In the genomic region with DNA sequence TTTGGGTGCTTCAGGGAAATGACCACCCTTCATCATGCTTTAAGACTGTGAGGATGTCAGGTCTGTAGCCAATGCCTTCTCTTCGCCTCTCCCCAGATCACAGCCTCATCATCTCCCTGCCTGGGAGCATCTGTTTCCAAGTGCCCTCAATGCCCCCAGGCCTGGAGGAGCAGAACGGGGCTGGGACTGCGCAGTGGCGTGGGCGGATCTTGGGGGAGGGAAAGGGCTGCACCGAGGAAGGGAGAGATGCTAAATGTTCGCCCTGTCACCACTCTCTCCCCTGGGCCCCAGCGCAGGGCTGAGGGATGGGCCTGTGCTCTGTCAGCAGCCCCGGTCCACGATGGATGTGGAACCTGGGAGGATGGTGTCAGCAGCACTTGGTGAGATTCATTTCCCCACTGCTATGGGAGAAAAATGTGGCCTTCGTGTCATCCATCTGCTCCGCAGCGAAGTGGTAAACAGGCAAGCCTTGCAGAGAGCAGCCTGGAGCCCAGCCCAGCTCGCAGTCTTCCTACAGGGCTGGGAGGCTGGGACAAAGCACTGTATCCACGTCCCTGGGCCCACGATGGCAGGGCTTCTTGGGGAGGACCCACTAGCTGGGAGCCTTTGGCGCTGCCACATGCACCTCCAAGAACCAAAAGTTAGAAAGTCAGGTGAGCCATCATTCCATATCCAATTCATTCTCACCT, we compare ENCODE assay signal across 25 cellular contexts.
"Had no signal": no experiment of that assay in that cellular context is flagged by ENCODE, and none has a peak within 500 bp of the region (broad histone marks: within the 10 kb centered on the region; RNA-seq: fewer than 3 reads in every experiment).

No MANE protein-coding gene starts in this region.

- H3K9ac ChIP-seq: parathyroid adenoma had no signal

- H3K79me2 ChIP-seq: parathyroid adenoma had no signal

- H3K4me1 Mint-ChIP-seq: activated CD4-positive, alpha-beta T cell treated with anti-CD3 and anti-CD28 coated beads, Interleukin-2, amount 10 ng/mL, durations not matched to agents 24 days and 14 days; activated naive CD4-positive, alpha-beta T cell treated with anti-CD3 and anti-CD28 coated beads, Interleukin-2, amount 10 ng/mL, durations not matched to agents 7 days and 5 days had no signal

- H3K36me3 Mint-ChIP-seq: activated CD4-positive, alpha-beta memory T cell treated with anti-CD3 and anti-CD28 coated beads for 36 hours; activated naive CD4-positive, alpha-beta T cell treated with anti-CD3 and anti-CD28 coated beads, Interleukin-2, amount 10 ng/mL, durations not matched to agents 7 days and 5 days; stimulated activated naive B cell treated with anti-CD40 and anti-IgM and Interleukin-4, amounts not matched to agents 10 μg/mL and 1 μg/mL and 100 μg/mL, for 72 hours had no signal

- H2AFZ ChIP-seq: parathyroid adenoma had no signal

- H3K27ac ChIP-seq: brain microvascular endothelial cell, heart left ventricle, parathyroid adenoma, psoas muscle, stomach, tibial artery, upper lobe of right lung had no signal

- H3K4me1 ChIP-seq: parathyroid adenoma, psoas muscle, stomach, tibial artery, upper lobe of right lung had no signal

- H3K27ac Mint-ChIP-seq: activated CD4-positive, alpha-beta memory T cell treated with anti-CD3 and anti-CD28 coated beads for 36 hours; activated CD4-positive, alpha-beta T cell treated with anti-CD3 and anti-CD28 coated beads, Interleukin-2, amount 10 ng/mL, durations not matched to agents 24 days and 14 days; activated naive CD4-positive, alpha-beta T cell treated with anti-CD3 and anti-CD28 coated beads, Interleukin-2, amount 10 ng/mL, durations not matched to agents 7 days and 5 days; activated T-helper 1 cell treated with anti-CD3 and anti-CD28 coated beads, Interleukin-12 subunit alpha, Interleukin-12 subunit beta, Interleukin-2, Interleukin-4 antibody, amounts not matched to agents 30 ng/mL and 10 ng/mL and 1 ng/mL, durations not matched to agents 14 hours and 24 hours and 36 hours; stimulated activated naive B cell treated with anti-CD40 and anti-IgM and Interleukin-4, amounts not matched to agents 10 μg/mL and 1 μg/mL and 100 μg/mL, for 72 hours had no signal

- H3K27me3 ChIP-seq: brain microvascular endothelial cell had no signal

- H3K4me3 ChIP-seq: heart left ventricle, psoas muscle, smooth muscle cell, stomach, tibial artery, upper lobe of right lung had no signal

- H3K9me3 Mint-ChIP-seq: activated CD4-positive, alpha-beta memory T cell treated with anti-CD3 and anti-CD28 coated beads for 36 hours; activated CD4-positive, alpha-beta T cell treated with anti-CD3 and anti-CD28 coated beads, Interleukin-2, amount 10 ng/mL, durations not matched to agents 24 days and 14 days; activated naive CD4-positive, alpha-beta T cell treated with anti-CD3 and anti-CD28 coated beads, Interleukin-2, amount 10 ng/mL, durations not matched to agents 7 days and 5 days; activated T-helper 1 cell treated with anti-CD3 and anti-CD28 coated beads, Interleukin-12 subunit alpha, Interleukin-12 subunit beta, Interleukin-2, Interleukin-4 antibody, amounts not matched to agents 30 ng/mL and 10 ng/mL and 1 ng/mL, durations not matched to agents 14 hours and 24 hours and 36 hours; stimulated activated naive B cell treated with anti-CD40 and anti-IgM and Interleukin-4, amounts not matched to agents 10 μg/mL and 1 μg/mL and 100 μg/mL, for 72 hours had no signal

- H3K9me3 ChIP-seq: heart left ventricle, psoas muscle, stomach, tibial artery, upper lobe of right lung had no signal

- DNase-seq: activated CD4-positive, alpha-beta memory T cell treated with anti-CD3 and anti-CD28 coated beads for 36 hours; activated CD4-positive, alpha-beta T cell treated with anti-CD3 and anti-CD28 coated beads, Interleukin-2, amount 10 ng/mL, durations not matched to agents 24 days and 14 days; activated CD4-positive, CD25-positive, alpha-beta regulatory T cell treated with anti-CD3 and anti-CD28 coated beads, Interleukin-2, amount 50 U/mL, for 72 hours; activated CD8-positive, alpha-beta memory T cell treated with anti-CD3 and anti-CD28 coated beads, Interleukin-2, amount 50 U/mL, for 4 hours; activated gamma-delta T cell; activated naive CD4-positive, alpha-beta T cell treated with anti-CD3 and anti-CD28 coated beads, Interleukin-2, amount 10 ng/mL, durations not matched to agents 7 days and 5 days; activated T-cell treated with anti-CD3 and anti-CD28 coated beads, Interleukin-2, amount 50 U/mL, for 1 hour; amniotic stem cell; brain microvascular endothelial cell; foreskin fibroblast; heart left ventricle; left ventricle myocardium superior; mammary epithelial cell; occipital lobe; psoas muscle; stimulated activated CD4-positive, alpha-beta T cell treated with anti-CD3 and anti-CD28 coated beads, Interleukin-15, amount 100 ng/mL, for 24 hours; stimulated activated CD4-positive, alpha-beta T cell treated with anti-CD3 and anti-CD28 coated beads, Interleukin-2, amount 100 ng/mL, for 24 hours; stimulated activated naive B cell treated with anti-CD40 and anti-IgM and Interleukin-4, amounts not matched to agents 10 μg/mL and 1 μg/mL and 100 μg/mL, for 72 hours; stomach; T-helper 2 cell; tibial artery; upper lobe of right lung had no signal

- H3K4me3 Mint-ChIP-seq: activated CD4-positive, alpha-beta memory T cell treated with anti-CD3 and anti-CD28 coated beads for 36 hours; activated CD4-positive, alpha-beta T cell treated with anti-CD3 and anti-CD28 coated beads, Interleukin-2, amount 10 ng/mL, durations not matched to agents 24 days and 14 days; activated naive CD4-positive, alpha-beta T cell treated with anti-CD3 and anti-CD28 coated beads, Interleukin-2, amount 10 ng/mL, durations not matched to agents 7 days and 5 days; activated T-helper 1 cell treated with anti-CD3 and anti-CD28 coated beads, Interleukin-12 subunit alpha, Interleukin-12 subunit beta, Interleukin-2, Interleukin-4 antibody, amounts not matched to agents 30 ng/mL and 10 ng/mL and 1 ng/mL, durations not matched to agents 14 hours and 24 hours and 36 hours; stimulated activated naive B cell treated with anti-CD40 and anti-IgM and Interleukin-4, amounts not matched to agents 10 μg/mL and 1 μg/mL and 100 μg/mL, for 72 hours had no signal

- H3K36me3 ChIP-seq: brain microvascular endothelial cell, heart left ventricle, stomach, tibial artery, upper lobe of right lung had no signal

- H3K4me2 ChIP-seq: smooth muscle cell had no signal
